8 cellular contexts compared by ENCODE assay signal in the genomic region with DNA sequence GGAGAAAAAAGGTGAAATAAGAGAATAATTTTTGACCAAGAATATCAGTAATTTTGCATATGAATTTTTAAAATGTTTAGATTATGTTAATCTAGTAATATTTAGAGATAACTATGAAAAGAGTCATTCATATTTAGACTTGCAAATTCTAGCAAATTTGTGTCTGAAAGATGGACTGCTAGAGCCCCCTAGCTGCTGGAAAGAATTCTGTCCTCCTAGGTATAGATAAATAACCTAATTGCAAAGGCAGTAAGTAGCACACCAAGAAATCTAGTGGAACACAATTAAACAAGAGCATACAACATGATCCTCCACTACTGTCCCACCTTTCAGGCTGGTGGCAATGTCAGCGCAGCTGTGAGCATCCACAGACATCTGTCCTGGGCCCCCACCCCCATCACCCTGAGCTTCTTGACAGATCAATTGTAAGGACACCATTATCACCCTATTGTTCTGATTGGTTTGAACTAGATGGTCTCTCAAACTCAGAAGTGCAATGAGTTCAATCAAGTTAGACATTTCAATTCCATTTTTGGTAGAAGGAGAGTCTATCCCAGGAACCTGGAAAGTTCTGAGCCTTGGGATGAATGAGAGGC. TPM values are rescaled to one million over a fixed set of nuclear protein-coding genes. Genes with fewer than 3 reads are reported as not detected.
DNase-seq lines count a peak whose midpoint lies in the region; ATAC-seq and TF ChIP-seq lines count a peak whose summit lies in the region.

No MANE protein-coding gene starts in this region.

- H3K4me3 ChIP-seq in DOHH2 (ENCODE audit: low read length) (no peak overlapping the region), esophagus muscularis mucosa (no peak overlapping the region)

- no peaks in the 10 kb centered on the region for H3K27me3 ChIP-seq in DOHH2 (ENCODE audit: control insufficient read depth, low read length)
- H3K27me3 ChIP-seq in esophagus muscularis mucosa, result peaks cover 0 to 6% (median 0%) of the 10 kb centered on the region in 4 donors

- H3K27ac Mint-ChIP-seq in osteocyte (ENCODE audit: unreplicated experiment) (no peak overlapping the region), T-cell (no peak overlapping the region)

- ATAC-seq in HG02981 (IDR thresholded peaks at IDR 0.05; ENCODE audit: unreplicated experiment) (peak; percentile 62), T-cell (replicated peaks in 1 of 4) (no peak), HG03460 (IDR thresholded peaks at IDR 0.05; ENCODE audit: unreplicated experiment) (no peak), GM18505 (IDR thresholded peaks at IDR 0.05; ENCODE audit: unreplicated experiment) (no peak)

- DNase-seq in SHP77 (lab: John Stamatoyannopoulos, UW) (peak; percentile 4 to 37), esophagus muscularis mucosa (ENCODE audit: extremely low spot score) (no peak), osteocyte (ENCODE audit: extremely low spot score, unreplicated experiment) (no peak), T-cell (no peak)

- H3K9me3 ChIP-seq in DOHH2 (ENCODE audit: control insufficient read depth, insufficient read depth, low read length), result no peaks in the 10 kb centered on the region
- no peaks in the 10 kb centered on the region for H3K9me3 ChIP-seq in esophagus muscularis mucosa

- H3K4me1 ChIP-seq in DOHH2 (ENCODE audit: control insufficient read depth, low read length) (no peaks in the 10 kb centered on the region), esophagus muscularis mucosa (no peaks in the 10 kb centered on the region)

- H3K36me3 Mint-ChIP-seq in osteocyte (ENCODE audit: unreplicated experiment) (no peaks in the 10 kb centered on the region), T-cell (no peaks in the 10 kb centered on the region)

- no peak for TF ChIP-seq POLR2A in esophagus muscularis mucosa (IDR thresholded peaks at IDR 0.05; ENCODE audit: low read depth)
- no peak for TF ChIP-seq POLR2A in GM18505 (IDR thresholded peaks at IDR 0.05; ENCODE audit: borderline replicate concordance, extremely low read depth, insufficient read depth, insufficient read length)

- H3K4me2 ChIP-seq in DOHH2 (ENCODE audit: low read length), result no peak overlapping the region

- intact Hi-C loops in esophagus muscularis mucosa (cut with DNase I), result loop anchor here (5.0 to 10.0 kb wide), 2 partner anchors 486 to 573 kb away; no protein-coding TSS in a partner anchor

- CTCF ChIA-PET in T-cell (lab: Charles Lee), result interaction anchor here in 1 of 2 donors (0.6 kb wide), 1 partner anchor 1117 kb away, joined by 3 read pairs; no protein-coding TSS in a partner anchor

- H3K9me3 Mint-ChIP-seq in osteocyte (ENCODE audit: unreplicated experiment) (no peaks in the 10 kb centered on the region), T-cell (peaks cover 0 to 6% (median 2%) of the 10 kb centered on the region in 3 donors)

- TF ChIP-seq CTCF in DOHH2 (IDR thresholded peaks at IDR 0.05; ENCODE audit: low read depth, low read length, poor library complexity, severe bottlenecking) (peak; percentile 46), esophagus muscularis mucosa (IDR thresholded peaks at IDR 0.05) (peak; percentile 49 to 60 (median 59)), osteocyte (IDR thresholded peaks at IDR 0.05) (peak; percentile 83)

- POLR2A ChIA-PET in T-cell (lab: Charles Lee), result no interaction called here

- no peaks in the 10 kb centered on the region for H4K20me1 ChIP-seq in DOHH2 (ENCODE audit: control insufficient read depth, insufficient read depth, low read depth, low read length)

- H3K27ac ChIP-seq in DOHH2 (ENCODE audit: low read depth, low read length) (no peak overlapping the region), esophagus muscularis mucosa (replicated peaks in 1 of 4) (no peak overlapping the region)

- H3K9me2 ChIP-seq in DOHH2 (replicated peaks; ENCODE audit: control insufficient read depth, low read length), result no peaks in the 10 kb centered on the region

- H3K36me3 ChIP-seq in DOHH2 (ENCODE audit: control insufficient read depth, low read length) (no peaks in the 10 kb centered on the region), esophagus muscularis mucosa (no peaks in the 10 kb centered on the region)

- no peaks in the 10 kb centered on the region for H3F3A ChIP-seq in DOHH2 (ENCODE audit: control insufficient read depth, insufficient read depth)

- WGBS in esophagus muscularis mucosa, result 71% methylated on average over 1 of the region's 1 CpG

- H3K4me1 Mint-ChIP-seq in osteocyte (ENCODE audit: unreplicated experiment) (peaks cover 2% of the 10 kb centered on the region), T-cell (no peaks in the 10 kb centered on the region)

- no peak for TF ChIP-seq EP300 in esophagus muscularis mucosa (IDR thresholded peaks at IDR 0.05)

- H3K4me3 Mint-ChIP-seq in osteocyte (ENCODE audit: unreplicated experiment) (no peak overlapping the region), T-cell (no peak overlapping the region)

- no peaks in the 10 kb centered on the region for H3K79me2 ChIP-seq in DOHH2 (ENCODE audit: control insufficient read depth, low read length)

- no peaks in the 10 kb centered on the region for H3K27me3 Mint-ChIP-seq in osteocyte (ENCODE audit: unreplicated experiment)
- peaks cover 0 to 3% of the 10 kb centered on the region in 2 donors for H3K27me3 Mint-ChIP-seq in T-cell

RNA-seq across cellular contexts. Expression of gene GFRA1, which starts 15.0 kb away (rescaled TPM):
- 10 to 100 TPM; 44.0 to 73.4 (median 64.5) TPM for total RNA-seq in esophagus muscularis mucosa
- total RNA-seq in osteocyte, result 41.8 and 44.1 TPM in 2 replicates
- total RNA-seq in T-cell, result under 1 TPM in 3 of 5 donors, not detected in 2; 0.03 to 0.25 (median 0.20) TPM

RNA-seq across cellular contexts. Expression of gene CCDC172, which starts 36.2 kb away (rescaled TPM):
- total RNA-seq in esophagus muscularis mucosa (not detected), osteocyte (not detected in 2 replicates), T-cell (not detected)

Comparison
In these comparisons a context has a peak if more than half of its experiments do, and no peak if none do; other contexts are left out.
1. DNase-seq: peak in SHP77 (2 of 2); none in esophagus muscularis mucosa (single experiment), osteocyte (single experiment) and T-cell (0 of 34).
2. RNA of gene GFRA1, which starts 15.0 kb away (total RNA-seq): 44.0 to 73.4 TPM in esophagus muscularis mucosa and 41.8 to 44.1 TPM in osteocyte; 0.03 to 0.25 TPM in T-cell; every median in the first group is over 10 times any median in the second.
3. Peak in every context shown above with its lines, with median percentiles within 50 percentile points of each other: CTCF ChIP-seq.